17 cellular contexts compared by ENCODE assay signal in genomic region chr7:84912018-84912417, GRCh38.
DNase-seq lines count a peak whose midpoint lies in the region; ATAC-seq and TF ChIP-seq lines count a peak whose summit lies in the region.
"Had no signal": no experiment of that assay in that cellular context is flagged by ENCODE, and none has a peak within 500 bp of the region (broad histone marks: within the 10 kb centered on the region; RNA-seq: fewer than 3 reads in every experiment).

No MANE protein-coding gene starts in this region.

- peak overlapping the region; percentile 25; the same call in 1 of the 2 replicates for H3K9ac ChIP-seq in HUES48 (ENCODE audit: low read depth, low read length)
- no peak overlapping the region for H3K9ac ChIP-seq in iPS-18a (ENCODE audit: low read length)

- H3K4me3 Mint-ChIP-seq in WTC11: peak overlapping the region; percentile 34; the same call in 1 of the 2 replicates
- no peak overlapping the region for H3K4me3 Mint-ChIP-seq in activated CD8-positive, alpha-beta memory T cell treated with anti-CD3 and anti-CD28 coated beads, Interleukin-2, amount 10 ng/mL, durations not matched to agents 7 days and 5 days
- H3K4me3 Mint-ChIP-seq: CD14-positive monocyte; CD8-positive, alpha-beta T cell; HFFc6; IgD-negative memory B cell had no signal

- H3K4me1 ChIP-seq in HUES48 (ENCODE audit: control insufficient read depth, insufficient read depth, low read length) (peaks cover 33% of the 10 kb centered on the region), iPS-18a (ENCODE audit: control insufficient read depth, low read depth, low read length) (peaks cover 25% of the 10 kb centered on the region)

- TF ChIP-seq CTCF in WTC11 (IDR thresholded peaks at IDR 0.05): no peak

- H3K4me1 Mint-ChIP-seq in WTC11: peaks cover 61% of the 10 kb centered on the region
- H3K4me1 Mint-ChIP-seq in activated CD8-positive, alpha-beta memory T cell treated with anti-CD3 and anti-CD28 coated beads, Interleukin-2, amount 10 ng/mL, durations not matched to agents 7 days and 5 days: no peaks in the 10 kb centered on the region
- H3K4me1 Mint-ChIP-seq: CD14-positive monocyte, IgD-negative memory B cell had no signal

- H3K9me3 Mint-ChIP-seq in WTC11: peaks cover 5% of the 10 kb centered on the region
- peaks cover 3% of the 10 kb centered on the region for H3K9me3 Mint-ChIP-seq in activated CD8-positive, alpha-beta memory T cell treated with anti-CD3 and anti-CD28 coated beads, Interleukin-2, amount 10 ng/mL, durations not matched to agents 7 days and 5 days (ENCODE audit: low read depth)
- H3K9me3 Mint-ChIP-seq: CD8-positive, alpha-beta T cell; HFFc6 had no signal

- no peaks in the 10 kb centered on the region for H3K9me3 ChIP-seq in HUES48 (ENCODE audit: control insufficient read depth, insufficient read depth, low read length)
- no peaks in the 10 kb centered on the region for H3K9me3 ChIP-seq in iPS-18a (ENCODE audit: control insufficient read depth, low read depth, low read length)

- peak overlapping the region; percentile 86 for H3K27ac ChIP-seq in HUES48 (ENCODE audit: low read depth, low read length)
- H3K27ac ChIP-seq in iPS-18a (ENCODE audit: low read length): peak overlapping the region; percentile 74
- H3K27ac ChIP-seq: HL-60 had no signal

- no peaks in the 10 kb centered on the region for H3K27me3 ChIP-seq in HUES48 (ENCODE audit: control insufficient read depth, insufficient read depth, low read length)
- no peaks in the 10 kb centered on the region for H3K27me3 ChIP-seq in iPS-18a (ENCODE audit: control insufficient read depth, insufficient read depth, low read length)

- CTCF ChIA-PET in WTC11 (lab: Charles Lee): no interaction called here
- CTCF ChIA-PET in activated CD8-positive, alpha-beta memory T cell treated with anti-CD3 and anti-CD28 coated beads, Interleukin-2, amount 10 ng/mL, durations not matched to agents 7 days and 5 days (lab: Charles Lee): no interaction called here

- H3K4me3 ChIP-seq in HUES48 (ENCODE audit: low read depth, low read length) (no peak overlapping the region), iPS-18a (ENCODE audit: low read length) (no peak overlapping the region)
- H3K4me3 ChIP-seq: GM12878 had no signal

- no peaks in the 10 kb centered on the region for H3K27me3 Mint-ChIP-seq in WTC11 (ENCODE audit: low read depth)
- H3K27me3 Mint-ChIP-seq in activated CD8-positive, alpha-beta memory T cell treated with anti-CD3 and anti-CD28 coated beads, Interleukin-2, amount 10 ng/mL, durations not matched to agents 7 days and 5 days: no peaks in the 10 kb centered on the region
- H3K27me3 Mint-ChIP-seq: IgD-negative memory B cell had no signal

- POLR2A ChIA-PET in WTC11 (lab: Charles Lee): no interaction called here

- no peak overlapping the region for H3K27ac Mint-ChIP-seq in WTC11
- no peak overlapping the region for H3K27ac Mint-ChIP-seq in activated CD8-positive, alpha-beta memory T cell treated with anti-CD3 and anti-CD28 coated beads, Interleukin-2, amount 10 ng/mL, durations not matched to agents 7 days and 5 days
- H3K27ac Mint-ChIP-seq: CD14-positive monocyte; CD8-positive, alpha-beta T cell; HFFc6; IgD-negative memory B cell had no signal

- peaks cover 6% of the 10 kb centered on the region; the same call in 1 of the 2 replicates for H3K36me3 Mint-ChIP-seq in WTC11
- no peaks in the 10 kb centered on the region for H3K36me3 Mint-ChIP-seq in activated CD8-positive, alpha-beta memory T cell treated with anti-CD3 and anti-CD28 coated beads, Interleukin-2, amount 10 ng/mL, durations not matched to agents 7 days and 5 days
- H3K36me3 Mint-ChIP-seq: CD14-positive monocyte; CD8-positive, alpha-beta T cell; IgD-negative memory B cell had no signal

- ATAC-seq in WTC11: no peak
- ATAC-seq in activated CD8-positive, alpha-beta memory T cell treated with anti-CD3 and anti-CD28 coated beads, Interleukin-2, amount 10 ng/mL, durations not matched to agents 7 days and 5 days: no peak
- no peak for ATAC-seq in HG03159 (IDR thresholded peaks at IDR 0.05; ENCODE audit: unreplicated experiment)
- ATAC-seq in GM21619 (IDR thresholded peaks at IDR 0.05; ENCODE audit: unreplicated experiment): no peak
- ATAC-seq: CD8-positive, alpha-beta T cell; GM12878 had no signal

- no peak for DNase-seq in WTC11 (ENCODE audit: low spot score)
- no peak for DNase-seq in LoVo (ENCODE audit: low spot score)
- DNase-seq in activated CD8-positive, alpha-beta memory T cell treated with anti-CD3 and anti-CD28 coated beads, Interleukin-2, amount 10 ng/mL, durations not matched to agents 7 days and 5 days: no peak
- DNase-seq: CD8-positive, alpha-beta T cell; COR-L47; GOT3; HCEC 1CT; HFFc6; KG1 had no signal

- H3K36me3 ChIP-seq in HUES48 (ENCODE audit: control insufficient read depth, insufficient read depth, low read length) (no peaks in the 10 kb centered on the region), iPS-18a (ENCODE audit: control insufficient read depth, low read depth, low read length) (no peaks in the 10 kb centered on the region)

TF ChIP-seq in WTC11, 78 proteins besides CTCF, POLR2A, EP300 and RAD21 (continues in another document):
- TF ChIP-seq, protein P1, sequence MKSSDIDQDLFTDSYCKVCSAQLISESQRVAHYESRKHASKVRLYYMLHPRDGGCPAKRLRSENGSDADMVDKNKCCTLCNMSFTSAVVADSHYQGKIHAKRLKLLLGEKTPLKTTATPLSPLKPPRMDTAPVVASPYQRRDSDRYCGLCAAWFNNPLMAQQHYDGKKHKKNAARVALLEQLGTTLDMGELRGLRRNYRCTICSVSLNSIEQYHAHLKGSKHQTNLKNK (CRISPR knock-in tag; IDR thresholded peaks at IDR 0.05): no peak
- TF ChIP-seq SMAD3 (CRISPR knock-in tag; IDR thresholded peaks at IDR 0.05; ENCODE audit: borderline replicate concordance) (no peak), HMGA2 (CRISPR knock-in tag; IDR thresholded peaks at IDR 0.05) (no peak), ZNF425 (CRISPR knock-in tag; conservative IDR thresholded peaks at IDR 0.05) (no peak), CREB1 (CRISPR knock-in tag; IDR thresholded peaks at IDR 0.05) (no peak), ZNF232 (CRISPR knock-in tag; IDR thresholded peaks at IDR 0.05) (no peak), CREM (CRISPR knock-in tag; IDR thresholded peaks at IDR 0.05) (no peak), USF1 (CRISPR knock-in tag; IDR thresholded peaks at IDR 0.05) (no peak), ZBTB21 (CRISPR knock-in tag; IDR thresholded peaks at IDR 0.05; ENCODE audit: borderline replicate concordance) (no peak), AR (CRISPR knock-in tag; IDR thresholded peaks at IDR 0.05) (no peak), ZNF219 (CRISPR knock-in tag; IDR thresholded peaks at IDR 0.05; ENCODE audit: borderline replicate concordance) (no peak)
- TF ChIP-seq, protein P2, sequence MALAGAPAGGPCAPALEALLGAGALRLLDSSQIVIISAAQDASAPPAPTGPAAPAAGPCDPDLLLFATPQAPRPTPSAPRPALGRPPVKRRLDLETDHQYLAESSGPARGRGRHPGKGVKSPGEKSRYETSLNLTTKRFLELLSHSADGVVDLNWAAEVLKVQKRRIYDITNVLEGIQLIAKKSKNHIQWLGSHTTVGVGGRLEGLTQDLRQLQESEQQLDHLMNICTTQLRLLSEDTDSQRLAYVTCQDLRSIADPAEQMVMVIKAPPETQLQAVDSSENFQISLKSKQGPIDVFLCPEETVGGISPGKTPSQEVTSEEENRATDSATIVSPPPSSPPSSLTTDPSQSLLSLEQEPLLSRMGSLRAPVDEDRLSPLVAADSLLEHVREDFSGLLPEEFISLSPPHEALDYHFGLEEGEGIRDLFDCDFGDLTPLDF (CRISPR knock-in tag; IDR thresholded peaks at IDR 0.05): no peak
